In genomic region chr5:136191304-136192014, GRCh38 we compare ENCODE assay signal across 9 cellular contexts. TPM values are rescaled to one million over a fixed set of nuclear protein-coding genes. Genes with fewer than 3 reads are reported as not detected.
A peak's percentile ranks its signal among the peaks of the same experiment; 100 is the strongest.
DNase-seq lines count a peak whose midpoint lies in the region; ATAC-seq and TF ChIP-seq lines count a peak whose summit lies in the region.
"Had no signal": no experiment of that assay in that cellular context is flagged by ENCODE, and none has a peak within 500 bp of the region (broad histone marks: within the 10 kb centered on the region; RNA-seq: fewer than 3 reads in every experiment).

No MANE protein-coding gene starts in this region.

- no peak for ATAC-seq in HG03097 (IDR thresholded peaks at IDR 0.05; ENCODE audit: low FRiP score, unreplicated experiment)

- POLR2A ChIA-PET in AG04449 (lab: Yijun Ruan, JAX), result interaction anchor here (0.6 kb wide), 1 partner anchor 112 kb away, joined by 3 read pairs; no protein-coding TSS in a partner anchor
- POLR2A ChIA-PET in activated CD4-positive, alpha-beta memory T cell treated with anti-CD3 and anti-CD28 coated beads, Interleukin-2, amount 10 ng/mL, durations not matched to agents 7 days and 5 days (lab: Charles Lee), result no interaction called here

- H3K27ac Mint-ChIP-seq in activated CD4-positive, alpha-beta memory T cell treated with anti-CD3 and anti-CD28 coated beads, Interleukin-2, amount 10 ng/mL, durations not matched to agents 7 days and 5 days, result no peak overlapping the region
- no peak overlapping the region for H3K27ac Mint-ChIP-seq in HFFc6

- no peaks in the 10 kb centered on the region for H3K9me3 Mint-ChIP-seq in activated CD4-positive, alpha-beta memory T cell treated with anti-CD3 and anti-CD28 coated beads, Interleukin-2, amount 10 ng/mL, durations not matched to agents 7 days and 5 days
- H3K9me3 Mint-ChIP-seq in HFFc6, result no peaks in the 10 kb centered on the region

- H3K4me3 Mint-ChIP-seq in activated CD4-positive, alpha-beta memory T cell treated with anti-CD3 and anti-CD28 coated beads, Interleukin-2, amount 10 ng/mL, durations not matched to agents 7 days and 5 days, result no peak overlapping the region
- no peak overlapping the region; the same call in 1 of the 2 replicates for H3K4me3 Mint-ChIP-seq in HFFc6

- H3K4me3 ChIP-seq in AG04449 (ENCODE audit: low read depth, low read length) (peak overlapping the region; percentile 45), HUES6 (ENCODE audit: low read depth, low read length) (peak overlapping the region; percentile 62), mucosa of rectum (ENCODE audit: low read length in 2 of 2) (peak overlapping the region; percentile 62 to 78)

- H3K27ac ChIP-seq in HUES6 (ENCODE audit: low read depth, low read length) (no peak overlapping the region), epithelial cell of prostate (no peak overlapping the region), mucosa of rectum (ENCODE audit: low read depth in 2 of 2, low read length in 2 of 2) (peak overlapping the region; percentile 69 to 75)

- peaks cover 15% of the 10 kb centered on the region for H3K4me1 ChIP-seq in HUES6 (ENCODE audit: control insufficient read depth, insufficient read depth, low read length)
- peaks cover 41 to 47% of the 10 kb centered on the region in 2 donors for H3K4me1 ChIP-seq in mucosa of rectum (ENCODE audit: control insufficient read depth in 2 of 2, insufficient read depth in 2 of 2, low read length in 2 of 2)

- H3K9ac ChIP-seq in HUES6 (ENCODE audit: low read length) (peak overlapping the region; percentile 47), mucosa of rectum (ENCODE audit: low read depth in 1 of 2, low read length in 2 of 2) (peak overlapping the region; percentile 70 to 88)

- no peaks in the 10 kb centered on the region for H3K4me1 Mint-ChIP-seq in activated CD4-positive, alpha-beta memory T cell treated with anti-CD3 and anti-CD28 coated beads, Interleukin-2, amount 10 ng/mL, durations not matched to agents 7 days and 5 days
- H3K4me1 Mint-ChIP-seq in HFFc6 (ENCODE audit: low read depth), result peaks cover 5% of the 10 kb centered on the region; the same call in 1 of the 2 replicates

- TF ChIP-seq CTCF in AG04449 (IDR thresholded peaks at IDR 0.05; ENCODE audit: insufficient read depth, low read length, missing control alignments) (no peak), HFFc6 (IDR thresholded peaks at IDR 0.05) (no peak)

- no peaks in the 10 kb centered on the region for H3K9me3 ChIP-seq in HUES6 (ENCODE audit: control insufficient read depth, insufficient read depth, low read depth, low read length)
- H3K9me3 ChIP-seq in mucosa of rectum (ENCODE audit: control insufficient read depth in 2 of 2, low read length in 2 of 2), result no peaks in the 10 kb centered on the region

- H3K27me3 Mint-ChIP-seq in activated CD4-positive, alpha-beta memory T cell treated with anti-CD3 and anti-CD28 coated beads, Interleukin-2, amount 10 ng/mL, durations not matched to agents 7 days and 5 days, result peaks cover 50% of the 10 kb centered on the region
- peaks cover 37% of the 10 kb centered on the region for H3K27me3 Mint-ChIP-seq in HFFc6 (ENCODE audit: insufficient read depth)

- peaks cover 74% of the 10 kb centered on the region for H3K27me3 ChIP-seq in HUES6 (ENCODE audit: control insufficient read depth, insufficient read depth, low read length)
- H3K27me3 ChIP-seq in mucosa of rectum (ENCODE audit: control insufficient read depth in 2 of 2, insufficient read depth in 2 of 2, low read length in 2 of 2), result peaks cover 0 to 8% of the 10 kb centered on the region in 2 donors

- H3K36me3 Mint-ChIP-seq in activated CD4-positive, alpha-beta memory T cell treated with anti-CD3 and anti-CD28 coated beads, Interleukin-2, amount 10 ng/mL, durations not matched to agents 7 days and 5 days (ENCODE audit: low read depth), result no peaks in the 10 kb centered on the region
- peaks cover 21% of the 10 kb centered on the region for H3K36me3 Mint-ChIP-seq in HFFc6 (ENCODE audit: low read depth)

- CTCF ChIA-PET in AG04449 (lab: Yijun Ruan, JAX), result interaction anchor here (0.8 to 1.7 kb wide), 3 partner anchors 13 to 22 kb away, joined by 3 to 5 read pairs (median 5); no protein-coding TSS in a partner anchor
- CTCF ChIA-PET in activated CD4-positive, alpha-beta memory T cell treated with anti-CD3 and anti-CD28 coated beads, Interleukin-2, amount 10 ng/mL, durations not matched to agents 7 days and 5 days (lab: Charles Lee), result no interaction called here

- H3K36me3 ChIP-seq in HUES6 (ENCODE audit: control insufficient read depth, insufficient read depth, low read length) (peaks cover 14% of the 10 kb centered on the region; the same call in 1 of the 2 replicates), mucosa of rectum (ENCODE audit: control insufficient read depth in 2 of 2, insufficient read depth in 2 of 2, low read length in 2 of 2) (peaks cover 0 to 5% of the 10 kb centered on the region in 2 donors)

- DNase-seq in AG04449 (ENCODE audit: low read depth, low spot score) (no peak), epithelial cell of prostate (ENCODE audit: low read depth, low spot score) (peak; percentile 26), GOT3 (lab: John Stamatoyannopoulos, UW) (no peak), HFFc6 (no peak)
- DNase-seq in activated CD4-positive, alpha-beta memory T cell treated with anti-CD3 and anti-CD28 coated beads, Interleukin-2, amount 10 ng/mL, durations not matched to agents 7 days and 5 days, result no peak

RNA-seq across cellular contexts. Expression of gene SMIM32, which starts 1.5 kb away (rescaled TPM):
- not detected for total RNA-seq in activated CD4-positive, alpha-beta memory T cell treated with anti-CD3 and anti-CD28 coated beads, Interleukin-2, amount 10 ng/mL, durations not matched to agents 7 days and 5 days
- not detected for total RNA-seq in HFFc6 (2021; fragmentation: NEBNext Ultra II Directional; extraction: Animal tissue kit (Norgen Biotek cat#: 25700))
- total RNA-seq: liver had no signal

RNA-seq across cellular contexts. Expression of gene SMAD5, which starts 58.8 kb away (rescaled TPM):
- total RNA-seq in activated CD4-positive, alpha-beta memory T cell treated with anti-CD3 and anti-CD28 coated beads, Interleukin-2, amount 10 ng/mL, durations not matched to agents 7 days and 5 days, result 10 to 100 TPM; 11.5 to 11.8 TPM
- total RNA-seq in HFFc6 (2021; fragmentation: NEBNext Ultra II Directional; extraction: Animal tissue kit (Norgen Biotek cat#: 25700)), result 10 to 100 TPM; 54.9 to 66.9 (median 62.6) TPM

Comparison
In these comparisons a context has a peak if more than half of its experiments do, and no peak if none do; other contexts are left out.
1. H3K27ac ChIP-seq: peak in mucosa of rectum (2 of 2); none in HUES6 (single experiment) and epithelial cell of prostate (single experiment).
2. RNA of gene SMAD5, which starts 58.8 kb away (total RNA-seq): 54.9 to 66.9 TPM in HFFc6; 11.5 to 11.8 TPM in activated CD4-positive, alpha-beta memory T cell treated with anti-CD3 and anti-CD28 coated beads, Interleukin-2, amount 10 ng/mL, durations not matched to agents 7 days and 5 days; every median in the first group is over 4 times any median in the second.
3. Peak in every context shown above with its lines, with median percentiles within 50 percentile points of each other: H3K4me3 ChIP-seq.